Comparison of ENCODE assay signal across 18 cellular contexts in genomic region chr11:58674609-58675008, GRCh38. TPM values are rescaled to one million over a fixed set of nuclear protein-coding genes. Genes with fewer than 3 reads are reported as not detected.
"Had no signal": no experiment of that assay in that cellular context is flagged by ENCODE, and none has a peak within 500 bp of the region (broad histone marks: within the 10 kb centered on the region; RNA-seq: fewer than 3 reads in every experiment).

No MANE protein-coding gene starts in this region.

- H3K4me1 ChIP-seq: gastrocnemius medialis, heart right ventricle, left lung, upper lobe of left lung had no signal

- H3K27ac Mint-ChIP-seq: activated CD4-positive, alpha-beta T cell treated with anti-CD3 and anti-CD28 coated beads, Interleukin-2, amount 10 ng/mL, durations not matched to agents 24 days and 14 days; activated naive CD8-positive, alpha-beta T cell treated with anti-CD3 and anti-CD28 coated beads, Interleukin-2, amount 10 ng/mL, durations not matched to agents 7 days and 5 days; natural killer cell; stimulated activated naive CD8-positive, alpha-beta T cell treated with anti-CD3 and anti-CD28 coated beads, Interleukin-15, Interleukin-2, amounts not matched to agents 100 ng/mL and 50 ng/mL, for 24 hours; T-helper 17 cell; WTC11 had no signal

- H3K27me3 ChIP-seq: gastrocnemius medialis, right atrium auricular region, upper lobe of left lung had no signal

- H3K27ac ChIP-seq: epithelial cell of prostate, gastrocnemius medialis, heart right ventricle, left lung, right atrium auricular region, upper lobe of left lung had no signal

- H3K36me3 Mint-ChIP-seq: activated naive CD8-positive, alpha-beta T cell treated with anti-CD3 and anti-CD28 coated beads, Interleukin-2, amount 10 ng/mL, durations not matched to agents 7 days and 5 days; natural killer cell; WTC11 had no signal

- H3K27me3 Mint-ChIP-seq: activated naive CD8-positive, alpha-beta T cell treated with anti-CD3 and anti-CD28 coated beads, Interleukin-2, amount 10 ng/mL, durations not matched to agents 7 days and 5 days; stimulated activated naive CD8-positive, alpha-beta T cell treated with anti-CD3 and anti-CD28 coated beads, Interleukin-15, Interleukin-2, amounts not matched to agents 100 ng/mL and 50 ng/mL, for 24 hours had no signal

- ATAC-seq: gastrocnemius medialis, T-helper 17 cell had no signal

- H3K4me3 ChIP-seq: gastrocnemius medialis, heart right ventricle, left lung, right atrium auricular region, upper lobe of left lung had no signal

- H3K4me1 Mint-ChIP-seq: activated CD4-positive, alpha-beta T cell treated with anti-CD3 and anti-CD28 coated beads, Interleukin-2, amount 10 ng/mL, durations not matched to agents 24 days and 14 days; activated naive CD8-positive, alpha-beta T cell treated with anti-CD3 and anti-CD28 coated beads, Interleukin-2, amount 10 ng/mL, durations not matched to agents 7 days and 5 days; natural killer cell; T-helper 17 cell; WTC11 had no signal

- H3K9me3 ChIP-seq: gastrocnemius medialis, heart right ventricle, left lung, right atrium auricular region, upper lobe of left lung had no signal

- H3K9me3 Mint-ChIP-seq: activated CD4-positive, alpha-beta T cell treated with anti-CD3 and anti-CD28 coated beads, Interleukin-2, amount 10 ng/mL, durations not matched to agents 24 days and 14 days; activated naive CD8-positive, alpha-beta T cell treated with anti-CD3 and anti-CD28 coated beads, Interleukin-2, amount 10 ng/mL, durations not matched to agents 7 days and 5 days; natural killer cell; stimulated activated naive CD8-positive, alpha-beta T cell treated with anti-CD3 and anti-CD28 coated beads, Interleukin-15, Interleukin-2, amounts not matched to agents 100 ng/mL and 50 ng/mL, for 24 hours had no signal

- H3K36me3 ChIP-seq: gastrocnemius medialis, heart right ventricle, left lung, right atrium auricular region, upper lobe of left lung had no signal

- H3K4me3 Mint-ChIP-seq: activated CD4-positive, alpha-beta T cell treated with anti-CD3 and anti-CD28 coated beads, Interleukin-2, amount 10 ng/mL, durations not matched to agents 24 days and 14 days; activated naive CD8-positive, alpha-beta T cell treated with anti-CD3 and anti-CD28 coated beads, Interleukin-2, amount 10 ng/mL, durations not matched to agents 7 days and 5 days; natural killer cell; stimulated activated naive CD8-positive, alpha-beta T cell treated with anti-CD3 and anti-CD28 coated beads, Interleukin-15, Interleukin-2, amounts not matched to agents 100 ng/mL and 50 ng/mL, for 24 hours; T-helper 17 cell; WTC11 had no signal

- DNase-seq: activated CD4-positive, alpha-beta T cell treated with anti-CD3 and anti-CD28 coated beads, Interleukin-2, amount 10 ng/mL, durations not matched to agents 24 days and 14 days; activated CD8-positive, alpha-beta memory T cell treated with anti-CD3 and anti-CD28 coated beads, Interleukin-2, amount 50 U/mL, for 48 hours; activated naive CD8-positive, alpha-beta T cell treated with anti-CD3 and anti-CD28 coated beads, Interleukin-2, amount 10 ng/mL, durations not matched to agents 7 days and 5 days; anterior cingulate cortex; cerebellar nuclear complex; gastrocnemius medialis; heart right ventricle; mesenchymal stem cell; natural killer cell; small intestine; T-helper 17 cell; upper lobe of left lung had no signal

RNA-seq across cellular contexts. Expression of gene GLYAT, which starts 57.1 kb away (rescaled TPM):
- total RNA-seq: activated CD4-positive, alpha-beta T cell treated with anti-CD3 and anti-CD28 coated beads, Interleukin-2, amount 10 ng/mL, durations not matched to agents 24 days and 14 days; activated naive CD8-positive, alpha-beta T cell treated with anti-CD3 and anti-CD28 coated beads, Interleukin-2, amount 10 ng/mL, durations not matched to agents 7 days and 5 days; left lung; natural killer cell; posterior vena cava; right atrium auricular region; T-helper 17 cell; upper lobe of left lung; WTC11 had no signal
- polyA plus RNA-seq: small intestine had no signal
